In the genomic region with DNA sequence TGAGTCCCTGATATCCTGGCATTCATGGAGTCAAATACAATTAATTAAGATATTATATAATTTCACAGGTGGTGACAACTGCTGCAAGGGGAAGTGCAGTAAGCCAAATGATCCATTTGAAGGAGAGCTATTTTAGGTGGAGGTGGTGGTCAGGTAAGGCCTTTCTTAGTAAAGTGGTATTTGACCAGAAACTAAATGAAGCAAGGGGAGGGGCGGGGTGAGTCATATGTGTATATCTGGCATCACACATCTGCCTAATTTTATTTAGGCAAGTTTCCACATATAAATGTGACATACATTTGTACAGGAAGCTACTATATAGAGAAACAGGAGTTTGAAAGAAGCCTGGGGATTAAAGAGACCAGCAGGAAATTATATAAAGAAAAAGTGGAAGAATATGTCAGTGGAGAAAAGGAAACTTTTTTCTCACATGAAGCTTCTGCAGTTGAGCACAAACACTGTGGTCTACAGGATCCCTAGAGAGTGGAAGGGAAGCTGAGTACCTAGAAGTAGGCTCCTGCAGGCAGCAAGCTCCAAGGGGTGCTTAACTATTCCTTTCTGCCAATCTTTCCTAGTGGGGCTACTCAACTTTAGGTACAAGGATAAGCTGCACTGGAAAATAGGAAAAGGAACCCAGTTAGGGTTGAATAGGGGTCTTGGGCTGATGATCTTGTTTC, we compare ENCODE assay signal across 14 cellular contexts.
DNase-seq lines count a peak whose midpoint lies in the region; ATAC-seq, FAIRE-seq and TF ChIP-seq lines count a peak whose summit lies in the region.
"Had no signal": no experiment of that assay in that cellular context is flagged by ENCODE, and none has a peak within 500 bp of the region (broad histone marks: within the 10 kb centered on the region; RNA-seq: fewer than 3 reads in every experiment).

No MANE protein-coding gene starts in this region.

- peak overlapping the region; percentile 37; the same call in 1 of the 2 replicates for H3K4me2 ChIP-seq in PC-3 (ENCODE audit: low read length)

- no peaks in the 10 kb centered on the region for H3K79me2 ChIP-seq in PC-3 (ENCODE audit: low read length)

- no TSS peak for BruUV-seq in PC-3 (replicated peaks; lab: Mats Ljungman, UMichigan)

- no peaks in the 10 kb centered on the region for H3F3A ChIP-seq in PC-3 (ENCODE audit: low read length, unreplicated experiment)

- H3K27ac ChIP-seq in PC-3 (ENCODE audit: low read length) (peak overlapping the region; percentile 58), mesodermal cell (ENCODE audit: low read depth, low read length, severe bottlenecking) (peak overlapping the region; percentile 63), pancreas (peak overlapping the region in 1 of 4 donors; percentile 1)
- H3K27ac ChIP-seq: SJSA1, WERI-Rb-1 had no signal

- POLR2A ChIA-PET in PC-3 (lab: Charles Lee; ENCODE audit: unreplicated experiment), result interaction anchor here (0.6 kb wide), 1 partner anchor 26 kb away, joined by 3 read pairs; no protein-coding TSS in a partner anchor

- no CpG with 5 or more reads among the region's 1 CpG for WGBS in mesodermal cell (ENCODE audit: insufficient coverage in 2 of 2), 2 experiments
- 86 to 100% methylated on average over 1 of the region's 1 CpG for WGBS in pancreas, 2 donors

- no peak overlapping the region for H2AFZ ChIP-seq in PC-3 (ENCODE audit: low read length)

- DNase-seq in PC-3, result peak; percentile 39
- DNase-seq in GM19238 (ENCODE audit: insufficient read length, low spot score), result no peak
- no peak for DNase-seq in pancreas
- DNase-seq: NCI-H1417 treated with DMSO at 0.1 percent for 48 hours; NCI-H526 treated with DMSO at 0.1 percent for 48 hours; stimulated activated CD4-positive, alpha-beta T cell treated with anti-CD3 and anti-CD28 coated beads, Interleukin-4, amount 100 ng/mL, for 1 hour; stimulated activated naive CD4-positive, alpha-beta T cell treated with Interleukin-2 at 50 U/mL for 16 hours; WERI-Rb-1 had no signal

- peaks cover 45% of the 10 kb centered on the region for H3K4me1 ChIP-seq in PC-3 (ENCODE audit: insufficient read depth, low read length)
- H3K4me1 ChIP-seq in mesodermal cell (ENCODE audit: control insufficient read depth, insufficient read depth, low read length, poor library complexity, severe bottlenecking), result peaks cover 37% of the 10 kb centered on the region
- peaks cover 0 to 21% (median 4%) of the 10 kb centered on the region in 3 donors for H3K4me1 ChIP-seq in pancreas

- H3K4me3 ChIP-seq in PC-3 (ENCODE audit: low read length) (no peak overlapping the region), mesodermal cell (ENCODE audit: extremely low read depth, insufficient read depth, low read length, poor library complexity, severe bottlenecking) (no peak overlapping the region), pancreas (no peak overlapping the region)
- H3K4me3 ChIP-seq: SJSA1 had no signal

- H3K27me3 ChIP-seq in PC-3 (ENCODE audit: low read length), result no peaks in the 10 kb centered on the region
- H3K27me3 ChIP-seq in pancreas, result no peaks in the 10 kb centered on the region
- H3K27me3 ChIP-seq: SJSA1 had no signal

- CTCF ChIA-PET in PC-3 (lab: Charles Lee), result no interaction called here

- TF ChIP-seq CTCF in PC-3 (conservative IDR thresholded peaks at IDR 0.05; ENCODE audit: low read depth, low read length) (no peak), pancreas (IDR thresholded peaks at IDR 0.05) (no peak)

- H3K36me3 ChIP-seq in PC-3 (ENCODE audit: low read depth, low read length) (no peaks in the 10 kb centered on the region), mesodermal cell (ENCODE audit: control insufficient read depth, insufficient read depth, low read length) (peaks cover 10% of the 10 kb centered on the region), pancreas (no peaks in the 10 kb centered on the region)
- H3K36me3 ChIP-seq: WERI-Rb-1 had no signal

- H3K9ac ChIP-seq in PC-3 (ENCODE audit: low read length), result no peak overlapping the region; the same call in 1 of the 2 replicates

- no peaks in the 10 kb centered on the region for H3K9me2 ChIP-seq in PC-3 (replicated peaks; ENCODE audit: low read length)

- no peak for FAIRE-seq in pancreas (lab: Jason Lieb, UNC)

- no peaks in the 10 kb centered on the region for H4K20me1 ChIP-seq in PC-3 (ENCODE audit: low read length)

- H3K9me3 ChIP-seq in PC-3 (ENCODE audit: low read length) (no peaks in the 10 kb centered on the region), mesodermal cell (ENCODE audit: control insufficient read depth, low read length) (no peaks in the 10 kb centered on the region), pancreas (no peaks in the 10 kb centered on the region)
- H3K9me3 ChIP-seq: SJSA1 had no signal

- intact Hi-C loops in PC-3 (cut with micrococcal nuclease) (no loop called here), pancreas (cut with DNase I) (loop anchor here in 2 of 3 donors (10.0 kb wide), 1 partner anchor 117 kb away; no protein-coding TSS in a partner anchor)

- ATAC-seq in GM18511 (IDR thresholded peaks at IDR 0.05; ENCODE audit: unreplicated experiment), result peak; percentile 70
- ATAC-seq in HG02610 (IDR thresholded peaks at IDR 0.05; ENCODE audit: unreplicated experiment), result peak; percentile 77
- peak; percentile 27; the same call in 1 of the 2 replicates for ATAC-seq in PC-3
- no peak for ATAC-seq in HG03457 (IDR thresholded peaks at IDR 0.05; ENCODE audit: unreplicated experiment)
- ATAC-seq in pancreas, result no peak
- no peak for ATAC-seq in HG02642 (IDR thresholded peaks at IDR 0.05; ENCODE audit: poor library complexity, unreplicated experiment)

Comparison
In these comparisons a context has a peak if more than half of its experiments do, and no peak if none do; other contexts are left out.
1. ATAC-seq: peak in GM18511 (single experiment), HG02610 (single experiment) and PC-3 (single experiment); none in HG03457 (single experiment), pancreas (0 of 4) and HG02642 (single experiment).